ENCODE assay signal across 9 cellular contexts in genomic region chr7:148964510-148965267, GRCh38.
DNase-seq lines count a peak whose midpoint lies in the region; ATAC-seq and TF ChIP-seq lines count a peak whose summit lies in the region.
"Had no signal": no experiment of that assay in that cellular context is flagged by ENCODE, and none has a peak within 500 bp of the region (broad histone marks: within the 10 kb centered on the region; RNA-seq: fewer than 3 reads in every experiment).

No MANE protein-coding gene starts in this region.

- in situ Hi-C loops in HAP-1 (cut with MboI; ENCODE audit: low sequenced_read_pairs) = loop anchor here (25.0 kb wide), 2 partner anchors 452 to 702 kb away; no protein-coding TSS in a partner anchor

- POLR2A ChIA-PET in CD8-positive, alpha-beta T cell (lab: Charles Lee) = interaction anchor here (0.9 to 1.9 kb wide), 2 partner anchors 82 to 192 kb away, joined by 3 to 5 read pairs; no protein-coding TSS in a partner anchor

- H3K4me3 ChIP-seq in CD8-positive, alpha-beta T cell (ENCODE audit: low read depth, low read length) = no peak overlapping the region
- H3K4me3 ChIP-seq in colonic mucosa (peak overlapping the region; percentile 62), neutrophil (ENCODE audit: low read depth in 1 of 2, low read length in 1 of 2) (peak overlapping the region in 1 of 2 experiments; percentile 56), HAP-1 (no peak overlapping the region)

- TF ChIP-seq CTCF in CD8-positive, alpha-beta T cell (IDR thresholded peaks at IDR 0.05) = no peak
- TF ChIP-seq CTCF in colonic mucosa (IDR thresholded peaks at IDR 0.05) (no peak), neutrophil (IDR thresholded peaks at IDR 0.05) (no peak)

- no peaks in the 10 kb centered on the region for H3K27me3 ChIP-seq in CD8-positive, alpha-beta T cell (ENCODE audit: insufficient read depth, low read length)
- H3K27me3 ChIP-seq in colonic mucosa (no peaks in the 10 kb centered on the region), neutrophil (no peaks in the 10 kb centered on the region), HAP-1 (ENCODE audit: low read depth) (no peaks in the 10 kb centered on the region)

- H3K4me1 Mint-ChIP-seq in CD8-positive, alpha-beta T cell (ENCODE audit: low read depth) = peaks cover 24% of the 10 kb centered on the region

- H3K27me3 Mint-ChIP-seq in CD8-positive, alpha-beta T cell (ENCODE audit: low read depth) = no peaks in the 10 kb centered on the region

- no peaks in the 10 kb centered on the region for H3K9me3 Mint-ChIP-seq in CD8-positive, alpha-beta T cell

- H3K4me1 ChIP-seq in CD8-positive, alpha-beta T cell (ENCODE audit: insufficient read depth, low read length) = peaks cover 12% of the 10 kb centered on the region
- H3K4me1 ChIP-seq in colonic mucosa (no peaks in the 10 kb centered on the region), neutrophil (ENCODE audit: control insufficient read depth in 1 of 2, insufficient read depth in 1 of 2, low read depth in 1 of 2, low read length in 1 of 2) (peaks cover 26 to 29% of the 10 kb centered on the region in 2 experiments), HAP-1 (peaks cover 5% of the 10 kb centered on the region)

- H3K27ac Mint-ChIP-seq in CD8-positive, alpha-beta T cell = peak overlapping the region; percentile 90

- H3K9ac ChIP-seq in colonic mucosa (ENCODE audit: low read depth in 2 of 2, low read length in 2 of 2) = peak overlapping the region; percentile 48 to 64

- H3K36me3 ChIP-seq in CD8-positive, alpha-beta T cell (ENCODE audit: insufficient read depth, low read length) = no peaks in the 10 kb centered on the region
- H3K36me3 ChIP-seq in colonic mucosa (no peaks in the 10 kb centered on the region), neutrophil (no peaks in the 10 kb centered on the region), HAP-1 (replicated peaks) (no peaks in the 10 kb centered on the region)

- DNase-seq in CD8-positive, alpha-beta T cell = no peak
- DNase-seq in NCI-H1105 treated with DMSO at 0.1 percent for 48 hours (lab: John Stamatoyannopoulos, UW) (peak; percentile 13), colonic mucosa (no peak), NCI-H2107 treated with DMSO at 0.1 percent for 48 hours (lab: John Stamatoyannopoulos, UW; ENCODE audit: unreplicated experiment) (no peak), HAP-1 (ENCODE audit: low spot score in 2 of 2) (no peak)
- DNase-seq: activated CD4-positive, CD25-positive, alpha-beta regulatory T cell had no signal

- H3K9me3 ChIP-seq in CD8-positive, alpha-beta T cell (ENCODE audit: low read length) = no peaks in the 10 kb centered on the region
- H3K9me3 ChIP-seq in colonic mucosa = no peaks in the 10 kb centered on the region
- no peaks in the 10 kb centered on the region for H3K9me3 ChIP-seq in neutrophil
- no peaks in the 10 kb centered on the region for H3K9me3 ChIP-seq in HAP-1

- H3K27ac ChIP-seq in CD8-positive, alpha-beta T cell (ENCODE audit: low read depth, low read length) = no peak overlapping the region
- H3K27ac ChIP-seq in colonic mucosa (peak overlapping the region; percentile 21), neutrophil (peak overlapping the region; percentile 76)

- peak overlapping the region; percentile 44 for H3K4me3 Mint-ChIP-seq in CD8-positive, alpha-beta T cell

- peaks cover 4% of the 10 kb centered on the region for H3K36me3 Mint-ChIP-seq in CD8-positive, alpha-beta T cell

- ATAC-seq in CD8-positive, alpha-beta T cell = no peak
- ATAC-seq in HG03378 (IDR thresholded peaks at IDR 0.05; ENCODE audit: unreplicated experiment) = no peak
- no peak for ATAC-seq in HG03039 (IDR thresholded peaks at IDR 0.05; ENCODE audit: unreplicated experiment)

- intact Hi-C loops in CD8-positive, alpha-beta T cell (cut with DNase I, micrococcal nuclease) = loop anchor here in 1 of 2 experiments (5.0 to 10.0 kb wide), 4 partner anchors 82 to 697 kb away; partner anchors contain the start of genes CUL1 and EZH2
- intact Hi-C loops in colonic mucosa (cut with DNase I) = loop anchor here (5.0 to 10.0 kb wide), 5 partner anchors 77 to 697 kb away; no protein-coding TSS in a partner anchor

- CTCF ChIA-PET in CD8-positive, alpha-beta T cell (lab: Charles Lee) = interaction anchor here (0.7 to 3.0 kb wide), 10 partner anchors 19 to 460 kb away, joined by 3 to 39 read pairs (median 6); partner anchors contain the start of gene CUL1
